ENCODE assay signal across 1 cellular context in genomic region chr22:19579880-19580279, GRCh38.
TF ChIP-seq lines count a peak whose summit lies in the region.

No MANE protein-coding gene starts in this region.

TF ChIP-seq in K562, 482 proteins besides CTCF, POLR2A, EP300 and RAD21 (continued from another document and continues in another):
- TF ChIP-seq ZNF511 (CRISPR knock-in tag; IDR thresholded peaks at IDR 0.05) (no peak), CHD1 (IDR thresholded peaks at IDR 0.05; ENCODE audit: low read length) (no peak), BHLHE40 (IDR thresholded peaks at IDR 0.05; ENCODE audit: low read length) (0 out of 2 replicates have a peak, but pooled peaks have one; percentile 31), MAFF (IDR thresholded peaks at IDR 0.05; ENCODE audit: low read length) (no peak), HMGN3 (IDR thresholded peaks at IDR 0.05; ENCODE audit: borderline replicate concordance, extremely low read depth, insufficient read length, low read depth, low read length) (no peak), KAT2B (IDR thresholded peaks at IDR 0.05; ENCODE audit: low read depth, low read length) (no peak), CUX1 (CRISPR knock-in tag; IDR thresholded peaks at IDR 0.05) (no peak), SMARCC2 (IDR thresholded peaks at IDR 0.05; ENCODE audit: low read depth) (no peak), ZNF23 (CRISPR knock-in tag; IDR thresholded peaks at IDR 0.05) (no peak), KLF13 (tag; IDR thresholded peaks at IDR 0.05; ENCODE audit: borderline replicate concordance, low read depth) (no peak), MAX (CRISPR knock-in tag; IDR thresholded peaks at IDR 0.05) (no peak; the same call in 1 of the 2 replicates), MBD1 (CRISPR knock-in tag; IDR thresholded peaks at IDR 0.05) (no peak), PRDM10 (IDR thresholded peaks at IDR 0.05; ENCODE audit: partially characterized antibody) (no peak), ZNF263 (CRISPR knock-in tag; IDR thresholded peaks at IDR 0.05; ENCODE audit: borderline replicate concordance) (no peak), STAT5B (CRISPR knock-in tag; IDR thresholded peaks at IDR 0.05) (no peak), MYNN (IDR thresholded peaks at IDR 0.05) (no peak), MYNN (CRISPR knock-in tag; IDR thresholded peaks at IDR 0.05) (no peak), ID3 (CRISPR knock-in tag; IDR thresholded peaks at IDR 0.05) (no peak), ID3 (tag; IDR thresholded peaks at IDR 0.05) (no peak), HNRNPK (IDR thresholded peaks at IDR 0.05; ENCODE audit: low read depth, low read length, poor library complexity, severe bottlenecking) (no peak), IRF9 (tag; IDR thresholded peaks at IDR 0.05) (no peak), MAFG (tag; conservative IDR thresholded peaks at IDR 0.05) (no peak), THRB (CRISPR knock-in tag; conservative IDR thresholded peaks at IDR 0.05) (no peak; the same call in 1 of the 2 replicates), ATF2 (CRISPR knock-in tag; IDR thresholded peaks at IDR 0.05) (no peak), ZSCAN29 (IDR thresholded peaks at IDR 0.05) (no peak), ZNF699 (CRISPR knock-in tag; IDR thresholded peaks at IDR 0.05; ENCODE audit: insufficient replicate concordance) (peak; percentile 45), ETS2 (tag; IDR thresholded peaks at IDR 0.05; ENCODE audit: borderline replicate concordance, poor library complexity, severe bottlenecking) (no peak), ZNF512 (tag; IDR thresholded peaks at IDR 0.05) (no peak), USF1 (CRISPR knock-in tag; IDR thresholded peaks at IDR 0.05) (peak; percentile 81), ZNF79 (CRISPR knock-in tag; IDR thresholded peaks at IDR 0.05; ENCODE audit: low read depth) (no peak), TFAP4 (CRISPR knock-in tag; IDR thresholded peaks at IDR 0.05; ENCODE audit: borderline replicate concordance) (no peak), CHD2 (IDR thresholded peaks at IDR 0.05; ENCODE audit: low read depth, low read length) (no peak), MTF1 (CRISPR knock-in tag; IDR thresholded peaks at IDR 0.05; ENCODE audit: borderline replicate concordance) (no peak), NCOA4 (IDR thresholded peaks at IDR 0.05; ENCODE audit: partially characterized antibody) (no peak), SNIP1 (IDR thresholded peaks at IDR 0.05; ENCODE audit: low read depth) (no peak), NFATC3 (IDR thresholded peaks at IDR 0.05) (no peak), NCOA1 (IDR thresholded peaks at IDR 0.05; ENCODE audit: low read depth) (no peak), MYBL2 (IDR thresholded peaks at IDR 0.05; ENCODE audit: low read depth) (no peak), MYBL2 (CRISPR knock-in tag; IDR thresholded peaks at IDR 0.05; ENCODE audit: borderline replicate concordance) (0 out of 2 replicates have a peak, but pooled peaks have one; percentile 47), NFE2 (IDR thresholded peaks at IDR 0.05; ENCODE audit: low read depth) (no peak), SMAD3 (CRISPR knock-in tag; conservative IDR thresholded peaks at IDR 0.05) (no peak)
